ENCODE assay signal across 18 cellular contexts in the genomic region with DNA sequence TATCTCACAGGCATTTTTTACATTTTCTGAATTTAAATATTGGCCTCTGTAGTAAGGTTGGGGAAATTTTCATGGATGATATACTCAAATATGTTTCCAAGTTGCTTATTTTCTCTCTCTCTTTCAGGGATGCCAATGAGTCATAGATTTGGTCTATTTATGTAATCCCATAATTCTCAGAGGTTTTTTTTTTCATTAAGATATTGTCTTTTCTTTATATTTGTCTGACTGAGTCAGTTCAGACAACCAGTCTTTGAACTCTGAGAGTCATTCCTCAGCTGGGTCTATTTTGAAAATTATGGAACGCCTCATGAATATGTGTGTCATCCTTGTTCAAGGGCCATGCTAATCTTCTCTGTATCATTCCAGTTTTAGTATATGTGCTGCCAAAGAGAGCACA.
DNase-seq lines count a peak whose midpoint lies in the region; FAIRE-seq and TF ChIP-seq lines count a peak whose summit lies in the region.
"Had no signal": no experiment of that assay in that cellular context is flagged by ENCODE, and none has a peak within 500 bp of the region (broad histone marks: within the 10 kb centered on the region; RNA-seq: fewer than 3 reads in every experiment).

No MANE protein-coding gene starts in this region.

- TF ChIP-seq CTCF in HFFc6 (IDR thresholded peaks at IDR 0.05) (no peak), astrocyte (IDR thresholded peaks at IDR 0.05; ENCODE audit: insufficient read depth, low read depth, low read length) (no peak), fibroblast of pulmonary artery (IDR thresholded peaks at IDR 0.05; ENCODE audit: low read length, missing control alignments) (no peak)

- peak; percentile 80 for FAIRE-seq in astrocyte (lab: Jason Lieb, UNC)

- H3K27ac ChIP-seq in astrocyte (ENCODE audit: low read depth, low read length), result peak overlapping the region; percentile 48
- H3K27ac ChIP-seq: suprapubic skin had no signal

- H3K9me3 ChIP-seq in astrocyte (ENCODE audit: insufficient read depth, low read depth, low read length), result no peaks in the 10 kb centered on the region

- H3K36me3 Mint-ChIP-seq in HFFc6 (ENCODE audit: low read depth) (peaks cover 40% of the 10 kb centered on the region), astrocyte (ENCODE audit: low read depth, unreplicated experiment) (peaks cover 6% of the 10 kb centered on the region)
- H3K36me3 Mint-ChIP-seq: brain, CD14-positive monocyte, T-cell had no signal

- H3K36me3 ChIP-seq in astrocyte (ENCODE audit: insufficient read depth, low read length), result no peaks in the 10 kb centered on the region
- H3K36me3 ChIP-seq: suprapubic skin had no signal

- peaks cover 6% of the 10 kb centered on the region for H3K4me1 ChIP-seq in astrocyte (ENCODE audit: insufficient read depth, low read length)
- H3K4me1 ChIP-seq: suprapubic skin had no signal

- no peak overlapping the region for H3K9ac ChIP-seq in astrocyte (ENCODE audit: low read length)

- peak overlapping the region; percentile 50 for H3K4me2 ChIP-seq in astrocyte (ENCODE audit: low read length)

- H3K4me3 Mint-ChIP-seq in HFFc6 (no peak overlapping the region), astrocyte (ENCODE audit: unreplicated experiment) (no peak overlapping the region)
- H3K4me3 Mint-ChIP-seq: brain, CD14-positive monocyte, IgD-negative memory B cell, nephron, T-cell had no signal

- H3K27me3 Mint-ChIP-seq in HFFc6 (ENCODE audit: insufficient read depth) (no peaks in the 10 kb centered on the region), astrocyte (ENCODE audit: low read depth, unreplicated experiment) (no peaks in the 10 kb centered on the region)
- H3K27me3 Mint-ChIP-seq: brain had no signal

- H3K27ac Mint-ChIP-seq in HFFc6 (peak overlapping the region; percentile 71), astrocyte (ENCODE audit: unreplicated experiment) (peak overlapping the region; percentile 38)
- H3K27ac Mint-ChIP-seq: brain, CD14-positive monocyte, IgD-negative memory B cell, nephron, T-cell had no signal

- no peaks in the 10 kb centered on the region for H3K79me2 ChIP-seq in astrocyte (ENCODE audit: insufficient read depth, low read length)

- no peaks in the 10 kb centered on the region for H4K20me1 ChIP-seq in astrocyte (ENCODE audit: insufficient read depth, low read length)

- peak; percentile 84 for DNase-seq in HFFc6
- DNase-seq in astrocyte (ENCODE audit: low read depth), result peak; percentile 85
- peak; percentile 63 for DNase-seq in fibroblast of pulmonary artery (ENCODE audit: low read depth)
- peak; percentile 91 for DNase-seq in stromal cell of bone marrow (ENCODE audit: low read depth)
- no peak for DNase-seq in occipital lobe (lab: John Stamatoyannopoulos, UW)
- DNase-seq in LoVo (ENCODE audit: low spot score), result no peak
- no peak for DNase-seq in NCI-H146 (lab: John Stamatoyannopoulos, UW)
- DNase-seq: DMS79; NCI-H1048; NCI-H774; retina; stimulated activated CD4-positive, alpha-beta T cell treated with anti-CD3 and anti-CD28 coated beads, Interleukin-1b, Interleukin-23, amount 100 ng/mL, for 48 hours; T-cell had no signal

- peaks cover 35% of the 10 kb centered on the region for H3K9me3 Mint-ChIP-seq in HFFc6
- peaks cover 25% of the 10 kb centered on the region for H3K9me3 Mint-ChIP-seq in astrocyte (ENCODE audit: unreplicated experiment)

- H2AFZ ChIP-seq in astrocyte (ENCODE audit: low read depth, low read length), result no peak overlapping the region

- H3K4me1 Mint-ChIP-seq in HFFc6 (ENCODE audit: low read depth), result peaks cover 49% of the 10 kb centered on the region
- H3K4me1 Mint-ChIP-seq in astrocyte (ENCODE audit: low read depth, unreplicated experiment), result peaks cover 8% of the 10 kb centered on the region
- H3K4me1 Mint-ChIP-seq: brain, nephron, T-cell had no signal

- H3K4me3 ChIP-seq in astrocyte (ENCODE audit: insufficient read depth, low read depth, low read length) (no peak overlapping the region), fibroblast of pulmonary artery (replicated peaks; ENCODE audit: low read depth, low read length) (no peak overlapping the region)
- H3K4me3 ChIP-seq: suprapubic skin had no signal

- no peaks in the 10 kb centered on the region for H3K27me3 ChIP-seq in astrocyte (ENCODE audit: insufficient read depth, low read length)
- H3K27me3 ChIP-seq: suprapubic skin had no signal

Comparison
In these comparisons a context has a peak if more than half of its experiments do, and no peak if none do; other contexts are left out.
1. DNase-seq: peak in HFFc6 (single experiment), astrocyte (single experiment), fibroblast of pulmonary artery (single experiment) and stromal cell of bone marrow (single experiment); none in occipital lobe (single experiment), LoVo (single experiment) and NCI-H146 (single experiment).